ENCODE assay signal across 14 cellular contexts in genomic region chr1:61887076-61887867, GRCh38.
DNase-seq lines count a peak whose midpoint lies in the region; ATAC-seq and TF ChIP-seq lines count a peak whose summit lies in the region.
"Had no signal": no experiment of that assay in that cellular context is flagged by ENCODE, and none has a peak within 500 bp of the region (broad histone marks: within the 10 kb centered on the region; RNA-seq: fewer than 3 reads in every experiment).

No MANE protein-coding gene starts in this region.

- CTCF ChIA-PET in activated CD8-positive, alpha-beta T cell treated with anti-CD3 and anti-CD28 coated beads, Interleukin-2, amount 10 ng/mL, durations not matched to agents 7 days and 5 days (lab: Charles Lee), result no interaction called here

- H3K27ac ChIP-seq in right atrium auricular region, result peak overlapping the region; percentile 32 to 78
- H3K27ac ChIP-seq: A549, colonic mucosa had no signal

- no peak overlapping the region for H3K4me3 Mint-ChIP-seq in activated CD8-positive, alpha-beta T cell treated with anti-CD3 and anti-CD28 coated beads, Interleukin-2, amount 10 ng/mL, durations not matched to agents 7 days and 5 days
- H3K4me3 Mint-ChIP-seq: activated CD4-positive, alpha-beta T cell treated with anti-CD3 and anti-CD28 coated beads for 36 hours had no signal

- TF ChIP-seq CTCF in right atrium auricular region (IDR thresholded peaks at IDR 0.05), result peak in 1 of 2 donors; percentile 27

- no peaks in the 10 kb centered on the region for H3K9me3 ChIP-seq in right atrium auricular region
- H3K9me3 ChIP-seq: A549, colonic mucosa had no signal

- ATAC-seq in Right ventricle myocardium inferior (peak; percentile 71), GM18858 (IDR thresholded peaks at IDR 0.05; ENCODE audit: unreplicated experiment) (no peak), GM18873 (IDR thresholded peaks at IDR 0.05; ENCODE audit: low FRiP score, unreplicated experiment) (no peak)
- ATAC-seq in activated CD8-positive, alpha-beta T cell treated with anti-CD3 and anti-CD28 coated beads, Interleukin-2, amount 10 ng/mL, durations not matched to agents 7 days and 5 days, result no peak
- ATAC-seq: A549; activated CD4-positive, alpha-beta T cell treated with anti-CD3 and anti-CD28 coated beads for 36 hours; GM12878 had no signal

- no peaks in the 10 kb centered on the region for H3K36me3 ChIP-seq in right atrium auricular region
- H3K36me3 ChIP-seq: colonic mucosa had no signal

- H3K27ac Mint-ChIP-seq in activated CD8-positive, alpha-beta T cell treated with anti-CD3 and anti-CD28 coated beads, Interleukin-2, amount 10 ng/mL, durations not matched to agents 7 days and 5 days, result no peak overlapping the region
- H3K27ac Mint-ChIP-seq: activated CD4-positive, alpha-beta T cell treated with anti-CD3 and anti-CD28 coated beads for 36 hours had no signal

- H3K4me1 ChIP-seq in right atrium auricular region, result peaks cover 0 to 14% of the 10 kb centered on the region in 2 donors
- H3K4me1 ChIP-seq: A549, colonic mucosa had no signal

- intact Hi-C loops in Right ventricle myocardium inferior (cut with DNase I) (loop anchor here (5.0 kb wide), 1 partner anchor 65 kb away; no protein-coding TSS in a partner anchor), cardiac septum (cut with DNase I) (loop anchor here (5.0 kb wide), 1 partner anchor 180 kb away; no protein-coding TSS in a partner anchor)

- no peak for DNase-seq in Right ventricle myocardium inferior (ENCODE audit: missing footprints)
- DNase-seq in cardiac septum (ENCODE audit: low spot score), result no peak
- peak; percentile 24 for DNase-seq in SHP77 treated with DMSO at 0.1 percent for 48 hours (lab: John Stamatoyannopoulos, UW)
- DNase-seq in right atrium auricular region (ENCODE audit: low spot score), result no peak
- DNase-seq in activated CD8-positive, alpha-beta T cell treated with anti-CD3 and anti-CD28 coated beads, Interleukin-2, amount 10 ng/mL, durations not matched to agents 7 days and 5 days, result no peak
- DNase-seq in GM19238 (ENCODE audit: insufficient read length, low spot score), result no peak
- DNase-seq: activated CD4-positive, alpha-beta T cell treated with anti-CD3 and anti-CD28 coated beads for 36 hours; activated effector memory CD4-positive, alpha-beta T cell treated with anti-CD3 and anti-CD28 coated beads, Interleukin-2, amount 50 U/mL, for 16 hours; colonic mucosa; KG1 had no signal

- no peaks in the 10 kb centered on the region for H3K27me3 ChIP-seq in right atrium auricular region
- H3K27me3 ChIP-seq: colonic mucosa had no signal

- H3K4me3 ChIP-seq in right atrium auricular region, result no peak overlapping the region
- H3K4me3 ChIP-seq: A549, colonic mucosa, GM12878 had no signal

- no peaks in the 10 kb centered on the region for H3K27me3 Mint-ChIP-seq in activated CD8-positive, alpha-beta T cell treated with anti-CD3 and anti-CD28 coated beads, Interleukin-2, amount 10 ng/mL, durations not matched to agents 7 days and 5 days (ENCODE audit: low read depth)
- H3K27me3 Mint-ChIP-seq: activated CD4-positive, alpha-beta T cell treated with anti-CD3 and anti-CD28 coated beads for 36 hours had no signal

- H3K4me1 Mint-ChIP-seq in activated CD8-positive, alpha-beta T cell treated with anti-CD3 and anti-CD28 coated beads, Interleukin-2, amount 10 ng/mL, durations not matched to agents 7 days and 5 days (ENCODE audit: low read depth), result no peaks in the 10 kb centered on the region
- H3K4me1 Mint-ChIP-seq: activated CD4-positive, alpha-beta T cell treated with anti-CD3 and anti-CD28 coated beads for 36 hours had no signal

- no peaks in the 10 kb centered on the region for H3K9me3 Mint-ChIP-seq in activated CD8-positive, alpha-beta T cell treated with anti-CD3 and anti-CD28 coated beads, Interleukin-2, amount 10 ng/mL, durations not matched to agents 7 days and 5 days (ENCODE audit: insufficient read depth)

- H3K36me3 Mint-ChIP-seq in activated CD8-positive, alpha-beta T cell treated with anti-CD3 and anti-CD28 coated beads, Interleukin-2, amount 10 ng/mL, durations not matched to agents 7 days and 5 days (ENCODE audit: low read depth), result peaks cover 6% of the 10 kb centered on the region

- POLR2A ChIA-PET in activated CD8-positive, alpha-beta T cell treated with anti-CD3 and anti-CD28 coated beads, Interleukin-2, amount 10 ng/mL, durations not matched to agents 7 days and 5 days (lab: Charles Lee), result no interaction called here
